In the genomic region with DNA sequence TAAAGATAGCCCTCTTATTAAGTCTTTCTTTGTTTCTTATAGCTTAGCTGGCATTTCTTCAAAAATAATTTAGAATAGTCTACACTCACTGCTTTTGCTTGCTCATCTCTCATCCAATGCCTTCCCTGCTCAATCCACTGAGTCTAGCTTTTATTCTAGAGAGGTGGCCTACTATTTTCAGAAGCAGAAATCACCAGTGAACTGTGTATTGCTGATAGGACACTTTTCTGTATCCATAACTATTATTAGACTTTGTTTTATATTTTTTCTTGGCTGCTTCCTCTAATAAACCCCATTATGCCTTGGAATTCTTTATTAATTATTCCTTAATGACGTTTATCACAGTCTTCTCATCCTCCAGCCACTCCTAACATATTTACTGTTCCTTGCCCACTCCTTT, we compare ENCODE assay signal across 24 cellular contexts.
"Had no signal": no experiment of that assay in that cellular context is flagged by ENCODE, and none has a peak within 500 bp of the region (broad histone marks: within the 10 kb centered on the region; RNA-seq: fewer than 3 reads in every experiment).

No MANE protein-coding gene starts in this region.

- H3K4me3 ChIP-seq: coronary artery, dorsolateral prefrontal cortex, esophagus muscularis mucosa, gastrocnemius medialis, heart right ventricle, left lung, lower lobe of right lung, mucosa of descending colon had no signal

- H3K27me3 Mint-ChIP-seq: naive B cell had no signal

- DNase-seq: dermis blood vessel endothelial cell; dorsolateral prefrontal cortex; effector CD4-positive, alpha-beta T cell; effector memory CD4-positive, alpha-beta T cell; foreskin keratinocyte; gastrocnemius medialis; glutamatergic neuron; head of caudate nucleus; heart right ventricle; hippocampal formation; left cardiac atrium; left lung; left ventricle myocardium superior; lower lobe of right lung; mesenchymal stem cell; mucosa of descending colon; naive B cell had no signal

- H3K27ac ChIP-seq: coronary artery, dorsolateral prefrontal cortex, esophagus muscularis mucosa, foreskin keratinocyte, gastrocnemius medialis, heart right ventricle, left lung, lower lobe of right lung had no signal

- H3K4me3 Mint-ChIP-seq: mesothelial cell of epicardium had no signal

- H3K36me3 ChIP-seq: esophagus muscularis mucosa, gastrocnemius medialis, heart right ventricle, left lung, lower lobe of right lung had no signal

- H3K27me3 ChIP-seq: dorsolateral prefrontal cortex, esophagus muscularis mucosa, foreskin keratinocyte, gastrocnemius medialis, heart right ventricle, left lung had no signal

- H3K4me1 Mint-ChIP-seq: naive B cell had no signal

- H3K9me3 Mint-ChIP-seq: mesothelial cell of epicardium had no signal

- FAIRE-seq: colon, endothelial cell of umbilical vein, islet of Langerhans, keratinocyte had no signal

- H3K27ac Mint-ChIP-seq: mesothelial cell of epicardium, naive B cell had no signal

- ATAC-seq: foreskin keratinocyte, gastrocnemius medialis, heart right ventricle, left cardiac atrium, left lung, left ventricle myocardium superior, lower lobe of right lung, mucosa of descending colon had no signal

- H3K36me3 Mint-ChIP-seq: naive B cell had no signal

- H3K4me1 ChIP-seq: foreskin keratinocyte, gastrocnemius medialis, left lung, lower lobe of right lung had no signal

- H3K9me3 ChIP-seq: esophagus muscularis mucosa, gastrocnemius medialis, heart right ventricle, left lung, lower lobe of right lung, mucosa of descending colon had no signal
